Comparison of ENCODE assay signal across 21 cellular contexts in the genomic region with DNA sequence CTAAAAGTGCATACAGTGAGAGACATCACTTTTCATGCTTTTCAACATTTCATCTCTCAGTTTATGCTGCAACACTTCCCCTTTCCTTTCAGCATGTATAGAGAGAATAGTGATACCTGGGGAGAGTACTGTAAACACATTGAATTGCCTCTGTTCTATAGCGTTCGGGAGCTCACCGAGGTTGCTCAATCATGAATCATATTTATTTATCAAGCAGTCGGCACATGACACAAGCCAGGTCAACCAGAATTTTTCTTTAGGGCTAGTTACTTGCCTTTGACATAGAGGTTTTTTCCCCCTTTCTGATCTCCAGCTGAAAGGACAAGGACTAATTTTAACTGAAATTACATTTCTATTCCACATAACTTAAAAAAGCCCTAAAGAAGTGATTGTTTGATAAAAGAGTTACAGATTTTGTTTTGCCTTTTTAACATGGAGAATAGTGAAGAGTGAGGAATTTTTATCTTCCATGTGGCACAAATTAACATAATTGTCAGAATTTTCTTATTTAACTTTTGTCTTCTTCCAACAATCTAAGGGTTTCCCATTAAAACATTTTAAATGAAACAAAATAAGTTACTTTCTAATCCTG.
A peak's percentile ranks its signal among the peaks of the same experiment; 100 is the strongest.
DNase-seq lines count a peak whose midpoint lies in the region; ATAC-seq and TF ChIP-seq lines count a peak whose summit lies in the region.
"Had no signal": no experiment of that assay in that cellular context is flagged by ENCODE, and none has a peak within 500 bp of the region (broad histone marks: within the 10 kb centered on the region; RNA-seq: fewer than 3 reads in every experiment).

No MANE protein-coding gene starts in this region.

- no peaks in the 10 kb centered on the region for H3K36me3 ChIP-seq in RWPE2 (ENCODE audit: low read depth)
- no peaks in the 10 kb centered on the region for H3K36me3 ChIP-seq in hepatocyte (replicated peaks; ENCODE audit: insufficient read depth, low read depth)
- H3K36me3 ChIP-seq: HAP-1, left lung, neural progenitor cell had no signal

- H3K27me3 ChIP-seq in RWPE2 (ENCODE audit: insufficient read depth, poor library complexity, severe bottlenecking) (no peaks in the 10 kb centered on the region), hepatocyte (no peaks in the 10 kb centered on the region)
- H3K27me3 ChIP-seq: left lung, neural progenitor cell had no signal

- WGBS in hepatocyte (ENCODE audit: low lambda C conversion rate, missing lambda C conversion rate): 19% methylated on average over 4 of the region's 4 CpGs

- ATAC-seq in RWPE2 (ENCODE audit: low read depth) (peak; percentile 88), HG03159 (IDR thresholded peaks at IDR 0.05; ENCODE audit: unreplicated experiment) (no peak), GM19463 (IDR thresholded peaks at IDR 0.05; ENCODE audit: unreplicated experiment) (no peak), HG03196 (IDR thresholded peaks at IDR 0.05; ENCODE audit: unreplicated experiment) (no peak)
- ATAC-seq: left lung, psoas muscle had no signal

- no peaks in the 10 kb centered on the region for H3K9me3 ChIP-seq in RWPE2 (ENCODE audit: severe bottlenecking)
- no peaks in the 10 kb centered on the region for H3K9me3 ChIP-seq in hepatocyte (ENCODE audit: low read depth)
- H3K9me3 ChIP-seq: HAP-1, left lung, psoas muscle had no signal

- DNase-seq in SIG-M5 treated with dmso at 0.1 percent for 504 hours (lab: John Stamatoyannopoulos, UW; ENCODE audit: unreplicated experiment) (peak; percentile 23), SIG-M5 (lab: John Stamatoyannopoulos, UW) (no peak), NCI-H1417 treated with DMSO at 0.1 percent for 48 hours (lab: John Stamatoyannopoulos, UW) (peak; percentile 28), RWPE2 (ENCODE audit: low spot score) (no peak), hepatocyte (ENCODE audit: low spot score) (peak; percentile 45)
- DNase-seq: activated CD4-positive, alpha-beta memory T cell treated with anti-CD3 and anti-CD28 coated beads, Interleukin-2, amount 10 ng/mL, durations not matched to agents 7 days and 5 days; activated naive CD8-positive, alpha-beta T cell treated with anti-CD3 and anti-CD28 coated beads for 36 hours; activated T-cell treated with anti-CD3 and anti-CD28 coated beads, Interleukin-2, amount 50 U/mL, for 24 hours; CD4-positive, CD25-positive, alpha-beta regulatory T cell; left lung; NCI-H1105 treated with DMSO at 0.1 percent for 48 hours; psoas muscle; RPMI8226; stimulated activated CD4-positive, alpha-beta T cell treated with anti-CD3 and anti-CD28 coated beads, Interleukin-4, amount 100 ng/mL, for 1 hour had no signal

- H3K79me2 ChIP-seq in hepatocyte: no peaks in the 10 kb centered on the region

- no peak for TF ChIP-seq CTCF in RWPE2 (IDR thresholded peaks at IDR 0.05; ENCODE audit: poor library complexity, severe bottlenecking)
- TF ChIP-seq CTCF in hepatocyte (IDR thresholded peaks at IDR 0.05; ENCODE audit: poor library complexity): no peak

- no peaks in the 10 kb centered on the region for H4K20me1 ChIP-seq in hepatocyte (ENCODE audit: insufficient read depth, poor library complexity, severe bottlenecking)

- H2AFZ ChIP-seq in hepatocyte: no peak overlapping the region
- H2AFZ ChIP-seq: neural progenitor cell had no signal

- H3K4me1 ChIP-seq in RWPE2 (ENCODE audit: insufficient read depth, poor library complexity, severe bottlenecking) (no peaks in the 10 kb centered on the region), hepatocyte (ENCODE audit: insufficient read depth) (peaks cover 3% of the 10 kb centered on the region)
- H3K4me1 ChIP-seq: HAP-1, left lung, neural progenitor cell, psoas muscle had no signal

- H3K9me2 ChIP-seq in hepatocyte (replicated peaks; ENCODE audit: insufficient read depth): no peaks in the 10 kb centered on the region

- no peak overlapping the region for H3K4me3 ChIP-seq in RWPE2 (ENCODE audit: severe bottlenecking)
- H3K4me3 ChIP-seq in hepatocyte: no peak overlapping the region
- H3K4me3 ChIP-seq: HAP-1, left lung, neural progenitor cell, psoas muscle, skin epidermis had no signal

- no peak overlapping the region for H3K4me2 ChIP-seq in hepatocyte
- H3K4me2 ChIP-seq: KMS-11, neural progenitor cell had no signal

- H3K27ac ChIP-seq in RWPE2 (ENCODE audit: poor library complexity, severe bottlenecking) (no peak overlapping the region), hepatocyte (no peak overlapping the region)
- H3K27ac ChIP-seq: KMS-11, left lung, neural progenitor cell, psoas muscle, skin epidermis had no signal

Comparison
In these comparisons a context has a peak if more than half of its experiments do, and no peak if none do; other contexts are left out.
1. DNase-seq: peak in SIG-M5 treated with dmso at 0.1 percent for 504 hours (single experiment), NCI-H1417 treated with DMSO at 0.1 percent for 48 hours (single experiment) and hepatocyte (single experiment); none in SIG-M5 (single experiment) and RWPE2 (single experiment).